14 cellular contexts compared by ENCODE assay signal in the genomic region with DNA sequence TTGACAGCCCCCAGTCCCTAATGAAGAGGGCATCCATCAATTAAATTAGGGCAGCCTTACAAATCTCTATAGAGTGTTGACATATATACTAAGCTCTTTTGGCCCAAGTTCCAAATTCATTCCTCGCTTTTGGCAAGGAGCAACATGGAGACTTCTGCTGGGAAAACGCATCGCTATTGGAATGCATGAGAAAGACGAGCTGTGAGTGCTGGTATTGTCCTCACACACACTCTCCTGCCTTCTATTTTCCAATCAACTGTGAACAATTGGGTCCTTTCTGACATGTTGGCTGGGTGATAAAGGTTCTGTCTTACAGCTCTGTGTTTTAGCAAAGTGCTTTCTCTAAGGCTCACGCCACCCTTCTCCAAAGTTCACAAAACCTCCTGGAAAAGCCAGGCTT.
A peak's percentile ranks its signal among the peaks of the same experiment; 100 is the strongest.
DNase-seq lines count a peak whose midpoint lies in the region; ATAC-seq, FAIRE-seq and TF ChIP-seq lines count a peak whose summit lies in the region.
"Had no signal": no experiment of that assay in that cellular context is flagged by ENCODE, and none has a peak within 500 bp of the region (broad histone marks: within the 10 kb centered on the region; RNA-seq: fewer than 3 reads in every experiment).

No MANE protein-coding gene starts in this region.

- no peaks in the 10 kb centered on the region for H3K79me2 ChIP-seq in hepatocyte

- H3K27me3 ChIP-seq in bronchial epithelial cell (ENCODE audit: control insufficient read depth, insufficient read depth, low read length) (no peaks in the 10 kb centered on the region), hepatocyte (peaks cover 14% of the 10 kb centered on the region)
- H3K27me3 ChIP-seq: BLaER1 treated with 17β-estradiol and CSF1 and Interleukin-3, amounts not matched to agents 10 nM and 100 nM had no signal

- FAIRE-seq in bronchial epithelial cell (lab: Jason Lieb, UNC): peak; percentile 84
- FAIRE-seq: GM12878, HepG2 had no signal

- DNase-seq in NCI-H446 treated with DMSO at 0.1 percent for 48 hours (lab: John Stamatoyannopoulos, UW) (peak; percentile 52), bronchial epithelial cell (ENCODE audit: low read depth) (no peak), hepatocyte (ENCODE audit: low spot score) (no peak), pons (ENCODE audit: low spot score) (peak; percentile 57), NCI-H1930 (lab: John Stamatoyannopoulos, UW) (no peak)
- no peak for DNase-seq in effector CD4-positive, alpha-beta T cell
- DNase-seq: Calu3; CD8-positive, alpha-beta T cell; DMS79 treated with DMSO at 0.1 percent for 48 hours; GF-D8 had no signal

- H4K20me1 ChIP-seq in hepatocyte (ENCODE audit: insufficient read depth, poor library complexity, severe bottlenecking): no peaks in the 10 kb centered on the region
- H4K20me1 ChIP-seq: BLaER1 treated with 17β-estradiol and CSF1 and Interleukin-3, amounts not matched to agents 10 nM and 100 nM had no signal

- no peaks in the 10 kb centered on the region for H3K4me1 ChIP-seq in hepatocyte (ENCODE audit: insufficient read depth)
- H3K4me1 ChIP-seq: BLaER1 treated with 17β-estradiol and CSF1 and Interleukin-3, amounts not matched to agents 10 nM and 100 nM had no signal

- H3K27ac ChIP-seq in hepatocyte: peak overlapping the region; percentile 10
- H3K27ac ChIP-seq: BLaER1 treated with 17β-estradiol and CSF1 and Interleukin-3, amounts not matched to agents 10 nM and 100 nM had no signal

- 79% methylated on average over 5 of the region's 5 CpGs for WGBS in hepatocyte (ENCODE audit: low lambda C conversion rate, missing lambda C conversion rate)

- H3K36me3 ChIP-seq in bronchial epithelial cell (ENCODE audit: control insufficient read depth, insufficient read depth, low read length) (no peaks in the 10 kb centered on the region), hepatocyte (replicated peaks; ENCODE audit: insufficient read depth, low read depth) (no peaks in the 10 kb centered on the region)
- H3K36me3 ChIP-seq: BLaER1 treated with 17β-estradiol and CSF1 and Interleukin-3, amounts not matched to agents 10 nM and 100 nM had no signal

- H3K4me3 ChIP-seq in bronchial epithelial cell (ENCODE audit: low read depth, low read length) (no peak overlapping the region), hepatocyte (no peak overlapping the region)
- H3K4me3 ChIP-seq: BLaER1 treated with 17β-estradiol and CSF1 and Interleukin-3, amounts not matched to agents 10 nM and 100 nM; GM12878 had no signal

- TF ChIP-seq CTCF in bronchial epithelial cell (IDR thresholded peaks at IDR 0.05; ENCODE audit: insufficient read depth, low read length, severe bottlenecking): no peak
- no peak for TF ChIP-seq CTCF in hepatocyte (IDR thresholded peaks at IDR 0.05; ENCODE audit: poor library complexity)

- H2AFZ ChIP-seq in hepatocyte: no peak overlapping the region

- no peak for ATAC-seq in HG03520 (IDR thresholded peaks at IDR 0.05; ENCODE audit: unreplicated experiment)
- ATAC-seq: CD8-positive, alpha-beta T cell; GM12878; HepG2 had no signal

- H3K9me3 ChIP-seq in hepatocyte (ENCODE audit: low read depth): no peaks in the 10 kb centered on the region
- H3K9me3 ChIP-seq: BLaER1 treated with 17β-estradiol and CSF1 and Interleukin-3, amounts not matched to agents 10 nM and 100 nM had no signal

- H3K9me2 ChIP-seq in hepatocyte (replicated peaks; ENCODE audit: insufficient read depth): no peaks in the 10 kb centered on the region

- no peak overlapping the region for H3K4me2 ChIP-seq in hepatocyte
- H3K4me2 ChIP-seq: BLaER1 treated with 17β-estradiol and CSF1 and Interleukin-3, amounts not matched to agents 10 nM and 100 nM had no signal

Comparison
In these comparisons a context has a peak if more than half of its experiments do, and no peak if none do; other contexts are left out.
1. DNase-seq: peak in NCI-H446 treated with DMSO at 0.1 percent for 48 hours (single experiment) and pons (single experiment); none in bronchial epithelial cell (single experiment), hepatocyte (single experiment), effector CD4-positive, alpha-beta T cell (single experiment) and NCI-H1930 (0 of 2).